In genomic region chr13:113913838-113914237, GRCh38 we compare ENCODE assay signal across 1 cellular context. TPM values are rescaled to one million over a fixed set of nuclear protein-coding genes. Genes with fewer than 3 reads are reported as not detected.
"Had no signal": no experiment of that assay in that cellular context is flagged by ENCODE, and none has a peak within 500 bp of the region (broad histone marks: within the 10 kb centered on the region; RNA-seq: fewer than 3 reads in every experiment).

No MANE protein-coding gene starts in this region.

RNA-seq across cellular contexts. Expression of gene GAS6, which starts 50.0 kb away (rescaled TPM):
- total RNA-seq: OCI-LY7 had no signal
